18 cellular contexts compared by ENCODE assay signal in genomic region chr18:55161966-55162365, GRCh38.
"Had no signal": no experiment of that assay in that cellular context is flagged by ENCODE, and none has a peak within 500 bp of the region (broad histone marks: within the 10 kb centered on the region; RNA-seq: fewer than 3 reads in every experiment).

No MANE protein-coding gene starts in this region.

- H3K4me3 ChIP-seq: dorsolateral prefrontal cortex, hepatocyte, tibial artery, upper lobe of left lung, uterus had no signal

- H3K79me2 ChIP-seq: hepatocyte had no signal

- H3K4me2 ChIP-seq: hepatocyte had no signal

- DNase-seq: cortex of kidney; dorsolateral prefrontal cortex; effector CD8-positive, alpha-beta T cell; foreskin fibroblast; kidney; left cardiac atrium; mammary epithelial cell; naive thymus-derived CD4-positive, alpha-beta T cell; small intestine; stimulated activated CD4-positive, alpha-beta T cell treated with anti-CD3 and anti-CD28 coated beads, Interleukin-2, amount 100 ng/mL, for 48 hours; stimulated activated CD8-positive, alpha-beta memory T cell treated with anti-CD3 and anti-CD28 coated beads, Interleukin-4, amount 100 ng/mL, for 48 hours; stimulated activated naive CD8-positive, alpha-beta T cell treated with anti-CD3 and anti-CD28 coated beads, Interleukin-15, Interleukin-2, amounts not matched to agents 100 U/mL and 50 U/mL, for 24 hours; upper lobe of left lung; uterus had no signal

- H3K36me3 ChIP-seq: neutrophil, tibial artery, upper lobe of left lung, uterus had no signal

- H3K4me1 ChIP-seq: tibial artery, upper lobe of left lung, uterus had no signal

- H2AFZ ChIP-seq: hepatocyte had no signal

- H3K9me3 ChIP-seq: neutrophil, tibial artery, upper lobe of left lung, uterus had no signal

- H3K27ac ChIP-seq: dorsolateral prefrontal cortex, hepatocyte, neutrophil, tibial artery, upper lobe of left lung, uterus had no signal

- ATAC-seq: naive thymus-derived CD4-positive, alpha-beta T cell; stimulated activated effector memory CD8-positive, alpha-beta T cell treated with anti-CD3 and anti-CD28 coated beads, Interleukin-12 subunit alpha, Interleukin-12 subunit beta, amount 100 ng/mL, for 72 hours; stimulated activated naive CD8-positive, alpha-beta T cell treated with anti-CD3 and anti-CD28 coated beads, Interleukin-15, Interleukin-2, amounts not matched to agents 100 U/mL and 50 U/mL, for 24 hours had no signal

- H3K27me3 ChIP-seq: dorsolateral prefrontal cortex, hepatocyte, neutrophil, tibial artery, upper lobe of left lung, uterus had no signal
